Comparison of ENCODE assay signal across 8 cellular contexts in the genomic region with DNA sequence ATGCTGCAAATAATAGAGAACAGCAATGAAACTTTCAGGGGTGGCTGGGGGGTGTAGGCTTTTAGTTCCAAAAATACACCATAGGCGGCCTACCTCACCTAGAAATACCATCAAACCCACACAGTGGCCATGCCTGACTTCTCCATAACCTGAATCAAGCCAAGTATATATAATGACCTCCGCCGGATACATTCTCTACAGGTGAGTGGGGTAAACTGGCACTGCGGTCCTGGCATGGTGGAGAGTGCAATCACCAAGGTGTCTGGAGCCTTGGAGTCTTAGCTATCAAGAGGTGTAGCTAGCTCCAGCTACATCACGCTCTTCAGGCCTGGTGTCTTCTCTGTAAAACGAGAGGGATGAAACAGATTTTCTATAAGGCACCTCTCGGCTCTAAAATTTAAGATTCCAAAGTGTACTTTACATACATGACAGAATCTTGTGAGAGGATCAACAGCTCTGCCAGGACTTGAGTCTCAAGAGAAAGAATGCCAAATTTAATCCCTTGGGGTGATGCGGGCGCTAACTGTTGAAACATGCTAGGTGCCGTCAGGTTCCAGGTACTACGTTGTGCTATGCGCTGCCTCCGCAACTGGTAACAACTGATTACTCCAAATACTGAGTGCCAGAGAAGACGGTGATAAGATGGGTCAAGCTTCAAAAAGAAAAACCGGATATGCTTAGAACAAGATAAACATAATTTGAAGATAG. TPM values are rescaled to one million over a fixed set of nuclear protein-coding genes. Genes with fewer than 3 reads are reported as not detected.
A peak's percentile ranks its signal among the peaks of the same experiment; 100 is the strongest.
DNase-seq lines count a peak whose midpoint lies in the region; ATAC-seq and TF ChIP-seq lines count a peak whose summit lies in the region.

No MANE protein-coding gene starts in this region.

- no peak for ATAC-seq in GM21717 (IDR thresholded peaks at IDR 0.05; ENCODE audit: unreplicated experiment)
- ATAC-seq in GM21367 (IDR thresholded peaks at IDR 0.05; ENCODE audit: unreplicated experiment) = no peak

- no TSS peak for BruUV-seq in Calu3 (replicated peaks; lab: Mats Ljungman, UMichigan)

- H3K79me1 ChIP-seq in trophoblast cell (ENCODE audit: low read length) = peaks cover 33% of the 10 kb centered on the region

- H3K9me3 Mint-ChIP-seq in Calu3 (ENCODE audit: low read depth, unreplicated experiment) = no peaks in the 10 kb centered on the region
- H3K9me3 Mint-ChIP-seq in activated T-cell treated with anti-CD3 and anti-CD28 coated beads, Interleukin-2, amount 50 U/mL, for 24 hours = no peaks in the 10 kb centered on the region

- H3K9ac ChIP-seq in trophoblast cell (ENCODE audit: low read length) = peak overlapping the region; percentile 68

- H3K27ac Mint-ChIP-seq in Calu3 (ENCODE audit: unreplicated experiment) = peak overlapping the region; percentile 99
- peak overlapping the region; percentile 99 for H3K27ac Mint-ChIP-seq in activated T-cell treated with anti-CD3 and anti-CD28 coated beads, Interleukin-2, amount 50 U/mL, for 24 hours

- H2BK120ac ChIP-seq in trophoblast cell (ENCODE audit: insufficient read depth, low read length, poor library complexity) = peak overlapping the region; percentile 45

- H3K4me3 ChIP-seq in MG63 (peak overlapping the region; percentile 78), fibroblast of mammary gland (ENCODE audit: control insufficient read depth, low read depth, low read length) (peak overlapping the region; percentile 83), trophoblast cell (ENCODE audit: low read depth, low read length) (peak overlapping the region; percentile 93)

- H3K4me1 ChIP-seq in trophoblast cell (ENCODE audit: control insufficient read depth in 1 of 2, insufficient read depth in 2 of 2, low read length in 2 of 2) = peaks cover 8 to 9% of the 10 kb centered on the region in 2 experiments

- peak overlapping the region; percentile 99 for H3K4me2 ChIP-seq in trophoblast cell (ENCODE audit: low read length)

- H3K4me1 Mint-ChIP-seq in Calu3 (ENCODE audit: low read depth, unreplicated experiment) = peaks cover 16% of the 10 kb centered on the region
- H3K4me1 Mint-ChIP-seq in activated T-cell treated with anti-CD3 and anti-CD28 coated beads, Interleukin-2, amount 50 U/mL, for 24 hours (ENCODE audit: low read depth) = peaks cover 63% of the 10 kb centered on the region

- no peaks in the 10 kb centered on the region for H3K27me3 Mint-ChIP-seq in Calu3 (ENCODE audit: unreplicated experiment)
- no peaks in the 10 kb centered on the region for H3K27me3 Mint-ChIP-seq in activated T-cell treated with anti-CD3 and anti-CD28 coated beads, Interleukin-2, amount 50 U/mL, for 24 hours

- H3K36me3 ChIP-seq in MG63 (no peaks in the 10 kb centered on the region; the same call in 1 of the 2 replicates), trophoblast cell (ENCODE audit: control insufficient read depth in 1 of 2, insufficient read depth in 2 of 2, low read length in 2 of 2) (no peaks in the 10 kb centered on the region)

- peak overlapping the region; percentile 98 for H3K14ac ChIP-seq in trophoblast cell (ENCODE audit: low read length)

- TF ChIP-seq CTCF in Calu3 (IDR thresholded peaks at IDR 0.05; ENCODE audit: unreplicated experiment) = no peak
- no peak for TF ChIP-seq CTCF in fibroblast of mammary gland (conservative IDR thresholded peaks at IDR 0.05; ENCODE audit: control insufficient read depth, insufficient read depth, low read depth, low read length)

- no peak overlapping the region for H4K12ac ChIP-seq in trophoblast cell (ENCODE audit: low read depth, low read length)

- peak overlapping the region; percentile 96 for H3K18ac ChIP-seq in trophoblast cell (ENCODE audit: low read length)

- DNase-seq in Calu3 = no peak
- no peak for DNase-seq in MG63
- peak; percentile 42 for DNase-seq in activated T-cell treated with anti-CD3 and anti-CD28 coated beads, Interleukin-2, amount 50 U/mL, for 24 hours
- peak; percentile 18 for DNase-seq in fibroblast of mammary gland (ENCODE audit: low read depth)
- peak; percentile 68 to 77 for DNase-seq in trophoblast cell
- DNase-seq in HuH-7.5 (ENCODE audit: low spot score) = no peak

- intact Hi-C loops in Calu3 (cut with micrococcal nuclease; ENCODE audit: unreplicated experiment) = no loop called here

- H4K91ac ChIP-seq in trophoblast cell (ENCODE audit: low read depth, low read length) = peak overlapping the region; percentile 100

- H2BK5ac ChIP-seq in trophoblast cell (ENCODE audit: low read depth, low read length, poor library complexity) = peak overlapping the region; percentile 98

- CTCF ChIA-PET in Calu3 (lab: Charles Lee) = interaction anchor here (0.6 to 1.0 kb wide), 2 partner anchors 135 to 709 kb away, joined by 3 to 4 read pairs; no protein-coding TSS in a partner anchor

- H3K23ac ChIP-seq in trophoblast cell (ENCODE audit: low read length) = no peak overlapping the region

- WGBS in trophoblast cell (ENCODE audit: extremely low coverage, insufficient coverage, insufficient read length) = no CpG with 5 or more reads among the region's 15 CpGs

- peak overlapping the region; percentile 66 for H2AFZ ChIP-seq in trophoblast cell (ENCODE audit: insufficient read depth, low read length, poor library complexity)

- H3K4me3 Mint-ChIP-seq in Calu3 (ENCODE audit: low read depth, unreplicated experiment) = peak overlapping the region; percentile 82
- H3K4me3 Mint-ChIP-seq in activated T-cell treated with anti-CD3 and anti-CD28 coated beads, Interleukin-2, amount 50 U/mL, for 24 hours = peak overlapping the region; percentile 98

- H3K36me3 Mint-ChIP-seq in Calu3 (ENCODE audit: insufficient read depth, unreplicated experiment) = peaks cover 58% of the 10 kb centered on the region
- H3K36me3 Mint-ChIP-seq in activated T-cell treated with anti-CD3 and anti-CD28 coated beads, Interleukin-2, amount 50 U/mL, for 24 hours (ENCODE audit: low read depth) = peaks cover 65% of the 10 kb centered on the region

- peak overlapping the region; percentile 95 for H4K8ac ChIP-seq in trophoblast cell (ENCODE audit: low read depth, low read length)

- H3K27me3 ChIP-seq in MG63 = no peaks in the 10 kb centered on the region
- H3K27me3 ChIP-seq in trophoblast cell (ENCODE audit: insufficient read depth, low read length) = no peaks in the 10 kb centered on the region

- H3K79me2 ChIP-seq in trophoblast cell (ENCODE audit: control insufficient read depth, insufficient read depth, low read length, poor library complexity) = peaks cover 29% of the 10 kb centered on the region

- H2BK12ac ChIP-seq in trophoblast cell (ENCODE audit: low read length) = peak overlapping the region; percentile 98

- H2AK5ac ChIP-seq in trophoblast cell (ENCODE audit: low read length) = peak overlapping the region; percentile 71

- H3K9me3 ChIP-seq in MG63 (no peaks in the 10 kb centered on the region), trophoblast cell (ENCODE audit: insufficient read depth, low read depth, low read length) (no peaks in the 10 kb centered on the region)

- peak overlapping the region; percentile 96 for H3K4ac ChIP-seq in trophoblast cell (ENCODE audit: low read depth, low read length)

- H3K27ac ChIP-seq in trophoblast cell (ENCODE audit: low read depth, low read length) = peak overlapping the region; percentile 100

RNA-seq across cellular contexts. Expression of a gene that starts 1.0 kb away (rescaled TPM):
- 10.4 and 11.3 TPM in 2 replicates for total RNA-seq in Calu3 (2022)
- 0.57 and 1.6 TPM in 2 replicates for total RNA-seq in MG63 (2014; rRNA removed; shearing (Covaris generic); ENCODE audit: low replicate concordance)
- 9.0 and 9.1 TPM in 2 replicates for polyA plus RNA-seq in trophoblast cell (2013)

RNA-seq across cellular contexts. Expression of a gene that starts 1.9 kb away (rescaled TPM):
- 28.1 and 29.4 TPM in 2 replicates for total RNA-seq in Calu3 (2022)
- 16.8 and 28.1 TPM in 2 replicates for total RNA-seq in MG63 (2014; rRNA removed; shearing (Covaris generic); ENCODE audit: low replicate concordance)
- polyA plus RNA-seq in trophoblast cell (2013) = 38.0 and 39.2 TPM in 2 replicates

RNA-seq across cellular contexts. Expression of a gene that starts 37.3 kb away (rescaled TPM):
- total RNA-seq in Calu3 (2022) = 1.1 and 1.7 TPM in 2 replicates
- 0.10 TPM in 1 of 2 replicates, not detected in the other for total RNA-seq in MG63 (2014; rRNA removed; shearing (Covaris generic); ENCODE audit: low replicate concordance)
- polyA plus RNA-seq in trophoblast cell (2013) = 3.9 TPM in 2 replicates

RNA-seq across cellular contexts. Expression of a gene that starts 37.9 kb away (rescaled TPM):
- total RNA-seq in Calu3 (2022) = 3.6 and 4.1 TPM in 2 replicates
- total RNA-seq in MG63 (2014; rRNA removed; shearing (Covaris generic); ENCODE audit: low replicate concordance) = 5.2 and 7.1 TPM in 2 replicates
- polyA plus RNA-seq in trophoblast cell (2013) = 52.5 and 55.1 TPM in 2 replicates

RNA-seq across cellular contexts. Expression of a gene that starts 47.1 kb away (rescaled TPM):
- total RNA-seq in Calu3 (2022) = 0.40 TPM in 1 of 2 replicates, not detected in the other
- total RNA-seq in MG63 (2014; rRNA removed; shearing (Covaris generic); ENCODE audit: low replicate concordance) = not detected in 2 replicates
- 0.97 and 0.99 TPM in 2 replicates for polyA plus RNA-seq in trophoblast cell (2013)

Comparison
In these comparisons a context has a peak if more than half of its experiments do, and no peak if none do; other contexts are left out.
1. DNase-seq: peak in activated T-cell treated with anti-CD3 and anti-CD28 coated beads, Interleukin-2, amount 50 U/mL, for 24 hours (single experiment), fibroblast of mammary gland (single experiment) and trophoblast cell (2 of 2); none in Calu3 (single experiment), MG63 (single experiment) and HuH-7.5 (single experiment).
2. Peak in every context shown above with its lines, with median percentiles within 50 percentile points of each other: H3K4me3 ChIP-seq.